ENCODE assay signal across 8 cellular contexts in the genomic region with DNA sequence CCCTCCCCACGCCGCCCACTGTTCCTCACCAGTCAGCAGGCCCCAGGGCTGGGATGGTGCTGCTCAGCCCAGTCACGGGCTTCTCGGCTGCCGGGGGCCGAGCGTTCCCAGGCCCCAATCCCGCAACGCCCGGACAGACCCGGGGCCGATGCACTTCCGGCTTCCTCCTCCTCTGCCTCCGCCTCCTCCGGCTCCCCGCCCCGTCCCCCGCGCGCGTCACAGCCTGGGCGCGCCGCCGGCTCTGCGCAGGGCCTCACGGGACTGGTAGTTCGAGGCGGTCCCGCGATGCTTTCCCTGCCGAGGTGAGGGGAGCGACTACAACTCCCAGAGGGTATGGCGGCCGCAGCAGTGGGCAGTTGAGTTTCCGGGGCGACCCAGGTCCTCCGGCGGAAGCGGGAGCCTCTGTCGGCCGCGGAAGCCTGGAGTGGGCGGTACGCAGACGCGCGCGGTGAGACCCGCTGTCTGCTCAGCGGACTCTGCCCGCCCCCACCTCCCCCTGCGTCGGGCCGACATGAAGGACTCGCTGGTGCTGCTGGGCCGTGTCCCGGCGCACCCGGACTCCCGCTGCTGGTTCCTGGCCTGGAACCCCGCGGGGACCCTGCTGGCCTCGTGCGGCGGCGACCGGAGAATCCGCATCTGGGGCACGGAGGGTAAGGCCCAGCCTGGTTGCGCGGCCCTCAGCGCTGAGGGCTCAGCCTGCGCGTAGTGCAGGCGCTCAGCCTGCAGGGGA. TPM values are rescaled to one million over a fixed set of nuclear protein-coding genes. Genes with fewer than 3 reads are reported as not detected.
DNase-seq lines count a peak whose midpoint lies in the region; ATAC-seq lines count a peak whose summit lies in the region.

Gene CIAO1 (plus strand): TSS at position 386 of the 730 bp plus-strand sequence. CDS start 126 bp downstream, at position 512.
Gene TMEM127 (minus strand): TSS at position 158 of the 730 bp plus-strand sequence. CDS start 616 bp downstream, outside the sequence.

- peak within 1 kb of the TSS; percentile 86 for H3K27ac Mint-ChIP-seq in activated CD4-positive, alpha-beta T cell treated with anti-CD3 and anti-CD28 coated beads, Interleukin-2, amount 10 ng/mL, durations not matched to agents 7 days and 5 days

- H3K27me3 Mint-ChIP-seq in activated CD4-positive, alpha-beta T cell treated with anti-CD3 and anti-CD28 coated beads, Interleukin-2, amount 10 ng/mL, durations not matched to agents 7 days and 5 days: no peaks in the 10 kb centered on the region

- peaks cover 51% of the 10 kb centered on the region for H3K4me1 Mint-ChIP-seq in activated CD4-positive, alpha-beta T cell treated with anti-CD3 and anti-CD28 coated beads, Interleukin-2, amount 10 ng/mL, durations not matched to agents 7 days and 5 days

- ATAC-seq in GM19328 (IDR thresholded peaks at IDR 0.05; ENCODE audit: unreplicated experiment) (peak; percentile 88), HG03520 (IDR thresholded peaks at IDR 0.05; ENCODE audit: unreplicated experiment) (peak; percentile 92), left lobe of liver (peak; percentile 94)

- CTCF ChIA-PET in activated CD4-positive, alpha-beta T cell treated with anti-CD3 and anti-CD28 coated beads, Interleukin-2, amount 10 ng/mL, durations not matched to agents 7 days and 5 days (lab: Charles Lee): interaction anchor here (0.8 to 2.2 kb wide), 8 partner anchors 9 to 128 kb away, joined by 3 to 8 read pairs (median 5); partner anchors contain the start of genes ASTL and STARD7

- DNase-seq in C1 segment of cervical spinal cord (lab: John Stamatoyannopoulos, UW): peak; percentile 88 to 99 (median 96)
- peak; percentile 96 for DNase-seq in NCI-H69 (lab: John Stamatoyannopoulos, UW)
- DNase-seq in activated CD4-positive, alpha-beta T cell treated with anti-CD3 and anti-CD28 coated beads, Interleukin-2, amount 10 ng/mL, durations not matched to agents 7 days and 5 days: peak; percentile 99
- DNase-seq in cortex of kidney (lab: John Stamatoyannopoulos, UW): peak; percentile 94
- peak; percentile 99 for DNase-seq in left lobe of liver (ENCODE audit: low spot score)
- peak; percentile 97 for DNase-seq in stimulated activated CD4-positive, alpha-beta T cell treated with anti-CD3 and anti-CD28 coated beads, Interleukin-2, amount 100 ng/mL, for 4 hours (ENCODE audit: low read depth)

- peaks cover 40% of the 10 kb centered on the region for H3K36me3 Mint-ChIP-seq in activated CD4-positive, alpha-beta T cell treated with anti-CD3 and anti-CD28 coated beads, Interleukin-2, amount 10 ng/mL, durations not matched to agents 7 days and 5 days (ENCODE audit: low read depth)

- POLR2A ChIA-PET in activated CD4-positive, alpha-beta T cell treated with anti-CD3 and anti-CD28 coated beads, Interleukin-2, amount 10 ng/mL, durations not matched to agents 7 days and 5 days (lab: Charles Lee): interaction anchor here (0.6 kb wide), 1 partner anchor 202 kb away, joined by 4 read pairs; no protein-coding TSS in a partner anchor

- no peaks in the 10 kb centered on the region for H3K9me3 Mint-ChIP-seq in activated CD4-positive, alpha-beta T cell treated with anti-CD3 and anti-CD28 coated beads, Interleukin-2, amount 10 ng/mL, durations not matched to agents 7 days and 5 days

- H3K4me3 Mint-ChIP-seq in activated CD4-positive, alpha-beta T cell treated with anti-CD3 and anti-CD28 coated beads, Interleukin-2, amount 10 ng/mL, durations not matched to agents 7 days and 5 days: peak within 1 kb of the TSS; percentile 93

RNA-seq across cellular contexts. Expression of gene CIAO1, which starts in this region (rescaled TPM):
- total RNA-seq in activated CD4-positive, alpha-beta T cell treated with anti-CD3 and anti-CD28 coated beads, Interleukin-2, amount 10 ng/mL, durations not matched to agents 7 days and 5 days: 10 to 100 TPM; 53.4 to 59.9 TPM
- 45.0 TPM for total RNA-seq in left lobe of liver

RNA-seq across cellular contexts. Expression of gene TMEM127, which starts in this region (rescaled TPM):
- total RNA-seq in activated CD4-positive, alpha-beta T cell treated with anti-CD3 and anti-CD28 coated beads, Interleukin-2, amount 10 ng/mL, durations not matched to agents 7 days and 5 days: 10 to 100 TPM; 32.9 to 44.5 TPM
- 30.6 TPM for total RNA-seq in left lobe of liver

Comparison
In these comparisons a context has a peak if more than half of its experiments do, and no peak if none do; other contexts are left out.
1. Peak in every context shown above with its lines: DNase-seq and ATAC-seq.